In the genomic region with DNA sequence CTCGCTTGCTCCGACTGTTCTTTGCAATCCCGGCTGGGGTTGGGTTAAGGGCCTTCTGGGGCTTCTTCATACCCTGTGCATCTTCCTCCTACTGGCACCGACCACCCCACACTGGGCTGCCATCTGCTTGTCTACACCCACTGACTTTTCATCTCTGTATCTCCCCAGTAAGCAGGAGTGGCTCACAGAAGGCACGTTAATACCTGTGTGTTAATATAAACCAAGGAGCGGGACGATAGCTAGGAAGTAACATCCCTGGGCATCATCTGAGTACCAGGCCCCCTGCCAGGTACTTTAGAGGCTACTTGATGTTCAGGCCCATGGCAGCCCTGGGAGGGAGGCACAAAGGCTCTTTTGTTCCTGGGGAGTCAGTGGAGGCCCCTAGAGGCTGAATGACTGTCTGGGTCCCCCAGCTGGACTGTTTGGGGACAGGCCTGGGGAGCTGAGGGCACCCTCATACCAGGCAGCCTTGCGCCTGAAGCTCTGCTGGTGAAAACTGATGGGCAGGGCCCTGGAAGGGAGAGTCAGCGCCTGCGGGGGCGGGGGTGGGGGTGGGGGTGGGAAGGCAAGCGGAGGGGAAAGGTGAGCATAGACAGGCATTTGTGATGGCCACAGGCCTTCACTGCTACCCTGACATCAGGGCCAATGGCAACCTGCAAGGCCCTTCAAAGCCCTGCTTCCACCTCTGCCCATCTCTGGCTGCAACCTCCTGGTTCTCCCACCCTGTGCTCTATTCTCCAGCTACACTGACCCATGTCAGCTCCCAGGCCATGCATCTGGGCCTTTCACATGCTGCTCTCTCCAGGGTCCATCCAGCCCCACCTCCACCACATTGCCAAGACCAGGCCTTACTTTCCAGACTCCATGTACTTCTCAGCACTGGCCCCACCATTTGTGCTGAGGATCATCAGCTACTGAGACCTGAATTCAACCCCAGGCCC, we compare ENCODE assay signal across 8 cellular contexts. TPM values are rescaled to one million over a fixed set of nuclear protein-coding genes. Genes with fewer than 3 reads are reported as not detected.
DNase-seq lines count a peak whose midpoint lies in the region; ATAC-seq and TF ChIP-seq lines count a peak whose summit lies in the region.

No MANE protein-coding gene starts in this region.

- no TSS peak for BruUV-seq in mammary epithelial cell (replicated peaks; lab: Mats Ljungman, UMichigan)

- H4K20me1 ChIP-seq in mammary epithelial cell (ENCODE audit: insufficient read depth, low read length) = no peaks in the 10 kb centered on the region

- H3K27ac ChIP-seq in mammary epithelial cell (ENCODE audit: insufficient read depth, low read depth, low read length) (no peak overlapping the region), mucosa of rectum (ENCODE audit: low read depth in 2 of 2, low read length in 2 of 2) (peak overlapping the region; percentile 37 to 86)

- CTCF ChIA-PET in mammary epithelial cell (lab: Charles Lee; ENCODE audit: low non-redundant PET) = interaction anchor here (0.5 to 1.5 kb wide), 8 partner anchors 32 to 464 kb away, joined by 3 to 5 read pairs (median 3); no protein-coding TSS in a partner anchor

- H3K4me2 ChIP-seq in mammary epithelial cell (ENCODE audit: insufficient read depth, low read depth, low read length) = peak overlapping the region; percentile 54

- no peaks in the 10 kb centered on the region for H3K79me2 ChIP-seq in mammary epithelial cell (ENCODE audit: insufficient read depth, low read length)

- H3K9me3 ChIP-seq in MG63 (no peaks in the 10 kb centered on the region), mammary epithelial cell (replicated peaks; ENCODE audit: insufficient read depth, low read length) (no peaks in the 10 kb centered on the region), mucosa of rectum (ENCODE audit: control insufficient read depth in 2 of 2, low read length in 2 of 2) (no peaks in the 10 kb centered on the region)

- peak overlapping the region; percentile 89 for H2AFZ ChIP-seq in mammary epithelial cell (ENCODE audit: low read depth, low read length)

- H3K36me3 ChIP-seq in GM06990 (ENCODE audit: control insufficient read depth, insufficient read depth, low read length) (no peaks in the 10 kb centered on the region), MG63 (no peaks in the 10 kb centered on the region), mammary epithelial cell (ENCODE audit: insufficient read depth, low read length) (no peaks in the 10 kb centered on the region), mucosa of rectum (ENCODE audit: control insufficient read depth in 2 of 2, insufficient read depth in 2 of 2, low read length in 2 of 2) (no peaks in the 10 kb centered on the region)

- peaks cover 13% of the 10 kb centered on the region for H3K4me1 ChIP-seq in mammary epithelial cell (ENCODE audit: insufficient read depth, low read length)
- peaks cover 12 to 13% of the 10 kb centered on the region in 2 donors for H3K4me1 ChIP-seq in mucosa of rectum (ENCODE audit: control insufficient read depth in 2 of 2, insufficient read depth in 2 of 2, low read length in 2 of 2)

- peak overlapping the region; percentile 32 for H3K9ac ChIP-seq in mammary epithelial cell (ENCODE audit: insufficient read depth, low read length)
- H3K9ac ChIP-seq in mucosa of rectum (ENCODE audit: low read depth in 1 of 2, low read length in 2 of 2) = peak overlapping the region; percentile 61 to 76

- WGBS in mammary epithelial cell (ENCODE audit: low coverage, missing lambda C conversion rate) = 45% methylated on average over 8 of the region's 12 CpGs

- in situ Hi-C loops in mammary epithelial cell (cut with MboI; ENCODE audit: low sequenced_read_pairs in 2 of 2) = loop anchor here (10.0 to 25.0 kb wide), 2 partner anchors 131 to 209 kb away; partner anchors contain the start of gene EVL (in 2 of the 2)

- peak; percentile 13 for TF ChIP-seq CTCF in GM06990 (IDR thresholded peaks at IDR 0.05; ENCODE audit: insufficient read depth, low read length, poor library complexity, severe bottlenecking)
- no peak for TF ChIP-seq CTCF in mammary epithelial cell (conservative IDR thresholded peaks at IDR 0.05 in 1 of 2, IDR thresholded peaks at IDR 0.05 in 1 of 2; ENCODE audit: extremely low read depth in 1 of 2, insufficient read depth in 1 of 2, low read depth in 1 of 2, low read length in 2 of 2)

- ATAC-seq in HG02759 (IDR thresholded peaks at IDR 0.05; ENCODE audit: unreplicated experiment) = no peak

- H3K27me3 ChIP-seq in GM06990 (replicated peaks; ENCODE audit: control insufficient read depth, insufficient read depth, low read length) (no peaks in the 10 kb centered on the region), MG63 (no peaks in the 10 kb centered on the region), mammary epithelial cell (ENCODE audit: insufficient read depth, low read length) (no peaks in the 10 kb centered on the region), mucosa of rectum (ENCODE audit: control insufficient read depth in 2 of 2, insufficient read depth in 2 of 2, low read length in 2 of 2) (no peaks in the 10 kb centered on the region)

- dilution Hi-C loops in mammary epithelial cell (cut with HindIII; ENCODE audit: low sequenced_read_pairs) = no loop called here

- H3K4me3 ChIP-seq in GM06990 (replicated peaks; ENCODE audit: low read depth, low read length) (peak overlapping the region; percentile 41; the same call in 1 of the 2 replicates), MG63 (peak overlapping the region; percentile 36), mammary epithelial cell (replicated peaks in 1 of 3; ENCODE audit: insufficient read depth in 1 of 3, low read depth in 2 of 3, low read length in 3 of 3) (peak overlapping the region in 1 of 3 experiments; percentile 35), mucosa of rectum (ENCODE audit: low read length in 2 of 2) (peak overlapping the region; percentile 37 to 70)

- DNase-seq in GM06990 (ENCODE audit: extremely low read depth, insufficient read length) (no peak), MG63 (no peak), mammary epithelial cell (peak; percentile 9), HuH-7.5 (ENCODE audit: low spot score) (no peak)
- DNase-seq in stimulated activated naive CD4-positive, alpha-beta T cell (lab: John Stamatoyannopoulos, UW) = no peak
- no peak for DNase-seq in NK-92 treated with Interleukin-12 subunit alpha and Interleukin-12 subunit beta, amount 100 ng/mL, for 24 hours (lab: John Stamatoyannopoulos, UW)

- intact Hi-C loops in mammary epithelial cell (cut with micrococcal nuclease) = loop anchor here (1.0 to 5.0 kb wide), 6 partner anchors 35 to 1474 kb away; partner anchors contain the start of gene DEGS2

RNA-seq across cellular contexts. Expression of gene DEGS2, which starts 34.2 kb away (rescaled TPM):
- not detected in 2 replicates for total RNA-seq in MG63 (2014; rRNA removed; shearing (Covaris generic); ENCODE audit: low replicate concordance)
- under 1 TPM; 0.17 to 0.87 TPM for total RNA-seq in mammary epithelial cell
- polyA plus RNA-seq in mammary epithelial cell = 0.36 TPM
- not detected for polyA minus RNA-seq in mammary epithelial cell

RNA-seq across cellular contexts. Expression of gene YY1, which starts 45.3 kb away (rescaled TPM):
- total RNA-seq in MG63 (2014; rRNA removed; shearing (Covaris generic); ENCODE audit: low replicate concordance) = 34.1 and 45.4 TPM in 2 replicates
- 10 to 100 TPM; 42.3 to 67.0 TPM for total RNA-seq in mammary epithelial cell
- 30.3 TPM for polyA plus RNA-seq in mammary epithelial cell
- 33.8 TPM for polyA minus RNA-seq in mammary epithelial cell
